ENCODE assay signal across 8 cellular contexts in genomic region chr16:20300312-20301097, GRCh38. TPM values are rescaled to one million over a fixed set of nuclear protein-coding genes. Genes with fewer than 3 reads are reported as not detected.
DNase-seq lines count a peak whose midpoint lies in the region; ATAC-seq and TF ChIP-seq lines count a peak whose summit lies in the region.

No MANE protein-coding gene starts in this region.

- TF ChIP-seq CTCF in AG04449 (IDR thresholded peaks at IDR 0.05; ENCODE audit: insufficient read depth, low read length, missing control alignments): peak; percentile 60
- TF ChIP-seq CTCF in GM12864 (IDR thresholded peaks at IDR 0.05; ENCODE audit: low read depth, low read length, missing control alignments): peak; percentile 79
- peak in 9 of 11 experiments; percentile 45 to 74 (median 57) for TF ChIP-seq CTCF in spleen (IDR thresholded peaks at IDR 0.05 in 8 of 11, conservative IDR thresholded peaks at IDR 0.05 in 3 of 11)

- H3K27ac ChIP-seq in spleen: no peak overlapping the region

- H3K4me3 ChIP-seq in AG04449 (ENCODE audit: low read depth, low read length): no peak overlapping the region
- H3K4me3 ChIP-seq in GM12864 (ENCODE audit: low read depth, low read length): no peak overlapping the region
- H3K4me3 ChIP-seq in spleen: no peak overlapping the region

- no peaks in the 10 kb centered on the region for H3K4me1 ChIP-seq in spleen

- no peaks in the 10 kb centered on the region for H3K9me3 ChIP-seq in spleen

- peak; percentile 39 for ATAC-seq in activated naive CD8-positive, alpha-beta T cell treated with anti-CD3 and anti-CD28 coated beads, Interleukin-2, amount 10 ng/mL, durations not matched to agents 7 days and 5 days (ENCODE audit: low read depth)
- no peak for ATAC-seq in effector memory CD8-positive, alpha-beta T cell (replicated peaks)

- H3K9me3 Mint-ChIP-seq in activated naive CD8-positive, alpha-beta T cell treated with anti-CD3 and anti-CD28 coated beads, Interleukin-2, amount 10 ng/mL, durations not matched to agents 7 days and 5 days: no peaks in the 10 kb centered on the region
- H3K9me3 Mint-ChIP-seq in effector memory CD8-positive, alpha-beta T cell: peaks cover 0 to 4% of the 10 kb centered on the region in 2 donors

- H3K27me3 ChIP-seq in spleen (replicated peaks in 1 of 7): peaks cover 0 to 31% (median 0%) of the 10 kb centered on the region in 7 donors

- CTCF ChIA-PET in AG04449 (lab: Yijun Ruan, JAX): interaction anchor here (1.0 to 5.2 kb wide), 8 partner anchors 8 to 413 kb away, joined by 3 to 73 read pairs (median 4); no protein-coding TSS in a partner anchor

- intact Hi-C loops in spleen (cut with DNase I; ENCODE audit: low total_unique reads): loop anchor here (5.0 kb wide), 1 partner anchor 393 kb away; no protein-coding TSS in a partner anchor

- H3K27ac Mint-ChIP-seq in activated naive CD8-positive, alpha-beta T cell treated with anti-CD3 and anti-CD28 coated beads, Interleukin-2, amount 10 ng/mL, durations not matched to agents 7 days and 5 days: no peak overlapping the region
- H3K27ac Mint-ChIP-seq in effector memory CD8-positive, alpha-beta T cell: no peak overlapping the region

- TF ChIP-seq POLR2A in spleen (IDR thresholded peaks at IDR 0.05): no peak

- 22 to 26% (median 25%) methylated on average over 16 of the region's 16 CpGs for whole genome bisulfite sequencing in spleen, 5 donors

- H3K4me1 Mint-ChIP-seq in activated naive CD8-positive, alpha-beta T cell treated with anti-CD3 and anti-CD28 coated beads, Interleukin-2, amount 10 ng/mL, durations not matched to agents 7 days and 5 days: no peaks in the 10 kb centered on the region
- peaks cover 0 to 8% of the 10 kb centered on the region in 2 donors for H3K4me1 Mint-ChIP-seq in effector memory CD8-positive, alpha-beta T cell (ENCODE audit: low read depth in 2 of 2)

- POLR2A ChIA-PET in AG04449 (lab: Yijun Ruan, JAX): no interaction called here
- POLR2A ChIA-PET in activated naive CD8-positive, alpha-beta T cell treated with anti-CD3 and anti-CD28 coated beads, Interleukin-2, amount 10 ng/mL, durations not matched to agents 7 days and 5 days (lab: Charles Lee): no interaction called here

- H3K36me3 Mint-ChIP-seq in activated naive CD8-positive, alpha-beta T cell treated with anti-CD3 and anti-CD28 coated beads, Interleukin-2, amount 10 ng/mL, durations not matched to agents 7 days and 5 days: no peaks in the 10 kb centered on the region
- no peaks in the 10 kb centered on the region for H3K36me3 Mint-ChIP-seq in effector memory CD8-positive, alpha-beta T cell (ENCODE audit: insufficient read depth)

- no peak overlapping the region for H3K4me3 Mint-ChIP-seq in activated naive CD8-positive, alpha-beta T cell treated with anti-CD3 and anti-CD28 coated beads, Interleukin-2, amount 10 ng/mL, durations not matched to agents 7 days and 5 days
- H3K4me3 Mint-ChIP-seq in effector memory CD8-positive, alpha-beta T cell: no peak overlapping the region

- DNase-seq in AG04449 (ENCODE audit: low read depth, low spot score): no peak
- peak; percentile 19 for DNase-seq in GM12864 (ENCODE audit: low read depth)
- peak; percentile 12 for DNase-seq in HS-27A (ENCODE audit: low read depth)
- DNase-seq in NOMO-1 treated with DMSO at 0.1 percent for 48 hours (lab: John Stamatoyannopoulos, UW; ENCODE audit: unreplicated experiment): peak; percentile 53
- peak; percentile 37 for DNase-seq in activated naive CD8-positive, alpha-beta T cell treated with anti-CD3 and anti-CD28 coated beads, Interleukin-2, amount 10 ng/mL, durations not matched to agents 7 days and 5 days
- peak; percentile 46 for DNase-seq in hepatic stellate cell (ENCODE audit: low spot score)
- DNase-seq in spleen: no peak
- DNase-seq in effector memory CD8-positive, alpha-beta T cell: no peak

- H3K27me3 Mint-ChIP-seq in activated naive CD8-positive, alpha-beta T cell treated with anti-CD3 and anti-CD28 coated beads, Interleukin-2, amount 10 ng/mL, durations not matched to agents 7 days and 5 days: peaks cover 2% of the 10 kb centered on the region
- peaks cover 0 to 14% of the 10 kb centered on the region in 2 donors for H3K27me3 Mint-ChIP-seq in effector memory CD8-positive, alpha-beta T cell

- no peaks in the 10 kb centered on the region for H3K36me3 ChIP-seq in spleen

RNA-seq across cellular contexts. Expression of gene GP2, which starts 26.8 kb away (rescaled TPM):
- not detected for total RNA-seq in activated naive CD8-positive, alpha-beta T cell treated with anti-CD3 and anti-CD28 coated beads, Interleukin-2, amount 10 ng/mL, durations not matched to agents 7 days and 5 days
- 1 to 10 TPM in 3 of 7 donors, not detected in 4; 1.4 to 4.9 (median 3.2) TPM for total RNA-seq in spleen
- under 1 TPM; 0.26 to 0.61 (median 0.55) TPM for polyA plus RNA-seq in spleen

RNA-seq across cellular contexts. Expression of gene UMOD, which starts 52.0 kb away (rescaled TPM):
- total RNA-seq in activated naive CD8-positive, alpha-beta T cell treated with anti-CD3 and anti-CD28 coated beads, Interleukin-2, amount 10 ng/mL, durations not matched to agents 7 days and 5 days: not detected
- total RNA-seq in spleen: not detected
- under 1 TPM in 1 of 3 donors, not detected in 2; 0.17 TPM for polyA plus RNA-seq in spleen

Comparison
In these comparisons a context has a peak if more than half of its experiments do, and no peak if none do; other contexts are left out.
1. DNase-seq: peak in GM12864 (single experiment), HS-27A (single experiment), NOMO-1 treated with DMSO at 0.1 percent for 48 hours (single experiment), activated naive CD8-positive, alpha-beta T cell treated with anti-CD3 and anti-CD28 coated beads, Interleukin-2, amount 10 ng/mL, durations not matched to agents 7 days and 5 days (single experiment) and hepatic stellate cell (single experiment); none in AG04449 (single experiment), spleen (single experiment) and effector memory CD8-positive, alpha-beta T cell (0 of 3).
2. Peak in every context shown above with its lines, with median percentiles within 50 percentile points of each other: CTCF ChIP-seq.